ENCODE assay signal across 8 cellular contexts in genomic region chr13:75687145-75687763, GRCh38. TPM values are rescaled to one million over a fixed set of nuclear protein-coding genes. Genes with fewer than 3 reads are reported as not detected.
DNase-seq lines count a peak whose midpoint lies in the region; ATAC-seq and TF ChIP-seq lines count a peak whose summit lies in the region.

No MANE protein-coding gene starts in this region.

- H3K27me3 ChIP-seq in Loucy (ENCODE audit: insufficient read depth, low read length, poor library complexity, severe bottlenecking) (no peaks in the 10 kb centered on the region), body of pancreas (no peaks in the 10 kb centered on the region), mesendoderm (ENCODE audit: insufficient read depth, low read length, poor library complexity) (no peaks in the 10 kb centered on the region)
- H3K27me3 ChIP-seq in CD8-positive, alpha-beta T cell (ENCODE audit: insufficient read depth, low read length), result no peaks in the 10 kb centered on the region

- no peaks in the 10 kb centered on the region for H3K9me2 ChIP-seq in Loucy (replicated peaks; ENCODE audit: low read depth, low read length)

- intact Hi-C loops in body of pancreas (cut with DNase I), result loop anchor here (10.0 kb wide), 1 partner anchor 788 kb away; no protein-coding TSS in a partner anchor
- intact Hi-C loops in CD8-positive, alpha-beta T cell (cut with DNase I, micrococcal nuclease), result no loop called here

- no peaks in the 10 kb centered on the region for H3K27me3 Mint-ChIP-seq in activated naive CD4-positive, alpha-beta T cell treated with anti-CD3 and anti-CD28 coated beads, Interleukin-2, amount 10 ng/mL, durations not matched to agents 7 days and 5 days
- no peaks in the 10 kb centered on the region for H3K27me3 Mint-ChIP-seq in activated naive CD8-positive, alpha-beta T cell treated with anti-CD3 and anti-CD28 coated beads, Interleukin-2, amount 50 U/mL, for 24 hours
- H3K27me3 Mint-ChIP-seq in CD8-positive, alpha-beta T cell (ENCODE audit: low read depth), result no peaks in the 10 kb centered on the region

- CTCF ChIA-PET in activated naive CD4-positive, alpha-beta T cell treated with anti-CD3 and anti-CD28 coated beads, Interleukin-2, amount 10 ng/mL, durations not matched to agents 7 days and 5 days (lab: Charles Lee), result interaction anchor here (0.7 to 2.3 kb wide), 6 partner anchors 10 to 186 kb away, joined by 3 to 9 read pairs (median 3); no protein-coding TSS in a partner anchor
- CTCF ChIA-PET in CD8-positive, alpha-beta T cell (lab: Charles Lee), result interaction anchor here (0.6 to 2.2 kb wide), 3 partner anchors 9 to 803 kb away, joined by 3 to 12 read pairs (median 3); no protein-coding TSS in a partner anchor

- no peaks in the 10 kb centered on the region for H4K20me1 ChIP-seq in Loucy (ENCODE audit: insufficient read depth, low read length, poor library complexity, severe bottlenecking)

- H2AK5ac ChIP-seq in mesendoderm (ENCODE audit: low read length), result no peak overlapping the region

- peak; percentile 64 for TF ChIP-seq CTCF in Loucy (conservative IDR thresholded peaks at IDR 0.05; ENCODE audit: low read length)
- TF ChIP-seq CTCF in body of pancreas (IDR thresholded peaks at IDR 0.05), result peak in 5 of 7 experiments; percentile 16 to 39 (median 29)
- TF ChIP-seq CTCF in CD8-positive, alpha-beta T cell (IDR thresholded peaks at IDR 0.05), result no peak

- H3K36me3 Mint-ChIP-seq in activated naive CD4-positive, alpha-beta T cell treated with anti-CD3 and anti-CD28 coated beads, Interleukin-2, amount 10 ng/mL, durations not matched to agents 7 days and 5 days, result no peaks in the 10 kb centered on the region
- no peaks in the 10 kb centered on the region for H3K36me3 Mint-ChIP-seq in activated naive CD8-positive, alpha-beta T cell treated with anti-CD3 and anti-CD28 coated beads, Interleukin-2, amount 50 U/mL, for 24 hours (ENCODE audit: low read depth)
- no peaks in the 10 kb centered on the region for H3K36me3 Mint-ChIP-seq in CD8-positive, alpha-beta T cell

- H3K23ac ChIP-seq in mesendoderm (ENCODE audit: low read length), result no peak overlapping the region

- no peaks in the 10 kb centered on the region for H3K9me3 Mint-ChIP-seq in activated naive CD4-positive, alpha-beta T cell treated with anti-CD3 and anti-CD28 coated beads, Interleukin-2, amount 10 ng/mL, durations not matched to agents 7 days and 5 days
- H3K9me3 Mint-ChIP-seq in activated naive CD8-positive, alpha-beta T cell treated with anti-CD3 and anti-CD28 coated beads, Interleukin-2, amount 50 U/mL, for 24 hours, result no peaks in the 10 kb centered on the region
- no peaks in the 10 kb centered on the region for H3K9me3 Mint-ChIP-seq in CD8-positive, alpha-beta T cell

- H3F3A ChIP-seq in Loucy (ENCODE audit: low read depth), result no peaks in the 10 kb centered on the region

- H3K36me3 ChIP-seq in Loucy (ENCODE audit: insufficient read depth, low read length) (no peaks in the 10 kb centered on the region), body of pancreas (replicated peaks in 1 of 2; ENCODE audit: insufficient read depth in 1 of 2, low read depth in 2 of 2) (no peaks in the 10 kb centered on the region), mesendoderm (ENCODE audit: control insufficient read depth, insufficient read depth, low read length) (no peaks in the 10 kb centered on the region)
- no peaks in the 10 kb centered on the region for H3K36me3 ChIP-seq in CD8-positive, alpha-beta T cell (ENCODE audit: insufficient read depth, low read length)

- H3K18ac ChIP-seq in mesendoderm (ENCODE audit: low read length), result no peak overlapping the region

- H3K4me1 Mint-ChIP-seq in activated naive CD4-positive, alpha-beta T cell treated with anti-CD3 and anti-CD28 coated beads, Interleukin-2, amount 10 ng/mL, durations not matched to agents 7 days and 5 days, result no peaks in the 10 kb centered on the region
- H3K4me1 Mint-ChIP-seq in activated naive CD8-positive, alpha-beta T cell treated with anti-CD3 and anti-CD28 coated beads, Interleukin-2, amount 50 U/mL, for 24 hours, result peaks cover 6% of the 10 kb centered on the region
- no peaks in the 10 kb centered on the region for H3K4me1 Mint-ChIP-seq in CD8-positive, alpha-beta T cell (ENCODE audit: low read depth)

- H3K4ac ChIP-seq in mesendoderm (ENCODE audit: low read depth, low read length), result no peak overlapping the region

- no peak overlapping the region for H3K27ac ChIP-seq in body of pancreas
- H3K27ac ChIP-seq in mesendoderm (ENCODE audit: low read depth, low read length), result no peak overlapping the region
- H3K27ac ChIP-seq in CD8-positive, alpha-beta T cell (ENCODE audit: low read depth, low read length), result no peak overlapping the region

- no peak overlapping the region for H4K8ac ChIP-seq in mesendoderm (ENCODE audit: low read depth, low read length)

- TF ChIP-seq POLR2A in body of pancreas (IDR thresholded peaks at IDR 0.05), result no peak

- no peak overlapping the region for H3K27ac Mint-ChIP-seq in activated naive CD4-positive, alpha-beta T cell treated with anti-CD3 and anti-CD28 coated beads, Interleukin-2, amount 10 ng/mL, durations not matched to agents 7 days and 5 days
- no peak overlapping the region for H3K27ac Mint-ChIP-seq in activated naive CD8-positive, alpha-beta T cell treated with anti-CD3 and anti-CD28 coated beads, Interleukin-2, amount 50 U/mL, for 24 hours
- no peak overlapping the region for H3K27ac Mint-ChIP-seq in CD8-positive, alpha-beta T cell

- no peak overlapping the region for H3K4me3 Mint-ChIP-seq in activated naive CD4-positive, alpha-beta T cell treated with anti-CD3 and anti-CD28 coated beads, Interleukin-2, amount 10 ng/mL, durations not matched to agents 7 days and 5 days
- no peak overlapping the region for H3K4me3 Mint-ChIP-seq in activated naive CD8-positive, alpha-beta T cell treated with anti-CD3 and anti-CD28 coated beads, Interleukin-2, amount 50 U/mL, for 24 hours
- no peak overlapping the region for H3K4me3 Mint-ChIP-seq in CD8-positive, alpha-beta T cell

- H3K4me3 ChIP-seq in Loucy (ENCODE audit: low read length, poor library complexity, severe bottlenecking) (no peak overlapping the region), body of pancreas (no peak overlapping the region), mesendoderm (ENCODE audit: low read length) (no peak overlapping the region)
- H3K4me3 ChIP-seq in CD8-positive, alpha-beta T cell (ENCODE audit: low read depth, low read length), result no peak overlapping the region

- no peak overlapping the region for H2AFZ ChIP-seq in Loucy (ENCODE audit: low read length)

- no peak overlapping the region for H2BK5ac ChIP-seq in mesendoderm (ENCODE audit: low read length)

- POLR2A ChIA-PET in CD8-positive, alpha-beta T cell (lab: Charles Lee), result no interaction called here

- H3K4me1 ChIP-seq in Loucy (ENCODE audit: insufficient read depth, low read length, poor library complexity, severe bottlenecking), result no peaks in the 10 kb centered on the region
- no peaks in the 10 kb centered on the region for H3K4me1 ChIP-seq in body of pancreas
- H3K4me1 ChIP-seq in mesendoderm (ENCODE audit: control insufficient read depth, low read depth, low read length), result peaks cover 1% of the 10 kb centered on the region
- no peaks in the 10 kb centered on the region for H3K4me1 ChIP-seq in CD8-positive, alpha-beta T cell (ENCODE audit: insufficient read depth, low read length)

- DNase-seq in DMS53 treated with DMSO at 0.1 percent for 48 hours (lab: John Stamatoyannopoulos, UW; ENCODE audit: unreplicated experiment) (peak; percentile 8), body of pancreas (no peak), mesendoderm (peak; percentile 57), COLO668 (lab: John Stamatoyannopoulos, UW; ENCODE audit: unreplicated experiment) (no peak)
- no peak for DNase-seq in activated naive CD4-positive, alpha-beta T cell treated with anti-CD3 and anti-CD28 coated beads, Interleukin-2, amount 10 ng/mL, durations not matched to agents 7 days and 5 days
- no peak for DNase-seq in activated naive CD8-positive, alpha-beta T cell treated with anti-CD3 and anti-CD28 coated beads, Interleukin-2, amount 50 U/mL, for 24 hours
- DNase-seq in CD8-positive, alpha-beta T cell, result no peak

- ATAC-seq in body of pancreas, result no peak
- no peak for ATAC-seq in activated naive CD8-positive, alpha-beta T cell treated with anti-CD3 and anti-CD28 coated beads, Interleukin-2, amount 50 U/mL, for 24 hours
- ATAC-seq in CD8-positive, alpha-beta T cell, result no peak

- no peak overlapping the region for H2BK15ac ChIP-seq in mesendoderm (replicated peaks; ENCODE audit: low read depth)

- H3K9me3 ChIP-seq in Loucy (ENCODE audit: insufficient read depth, low read depth, low read length), result no peaks in the 10 kb centered on the region
- no peaks in the 10 kb centered on the region for H3K9me3 ChIP-seq in body of pancreas
- no peaks in the 10 kb centered on the region for H3K9me3 ChIP-seq in CD8-positive, alpha-beta T cell (ENCODE audit: low read length)

- H2BK120ac ChIP-seq in mesendoderm (ENCODE audit: low read depth, low read length), result no peak overlapping the region

- H3K79me1 ChIP-seq in mesendoderm (ENCODE audit: low read length), result no peaks in the 10 kb centered on the region

- no peak overlapping the region for H4K5ac ChIP-seq in mesendoderm (ENCODE audit: low read length)

- H3K56ac ChIP-seq in mesendoderm (ENCODE audit: low read length), result no peak overlapping the region

- H3K9ac ChIP-seq in Loucy (ENCODE audit: low read depth, low read length, poor library complexity, severe bottlenecking) (no peak overlapping the region), mesendoderm (ENCODE audit: low read length) (no peak overlapping the region)

- H3K4me2 ChIP-seq in Loucy (ENCODE audit: low read depth, low read length, poor library complexity, severe bottlenecking) (no peak overlapping the region), mesendoderm (ENCODE audit: low read length) (no peak overlapping the region)

- H3K79me2 ChIP-seq in Loucy (ENCODE audit: insufficient read depth, low read length) (no peaks in the 10 kb centered on the region), mesendoderm (ENCODE audit: control insufficient read depth, insufficient read depth, low read length) (no peaks in the 10 kb centered on the region)

RNA-seq across cellular contexts. Expression of gene LMO7, which starts 51.1 kb away (rescaled TPM):
- 10 to 100 TPM; 50.6 to 56.0 TPM for total RNA-seq in body of pancreas
- polyA plus RNA-seq in mesendoderm (2013, experiment 1 of 2), result 18.4 TPM
- 19.0 TPM for polyA plus RNA-seq in mesendoderm (2013, experiment 2 of 2)
- 10 to 100 TPM; 26.4 to 27.2 TPM for total RNA-seq in CD8-positive, alpha-beta T cell

Comparison
In these comparisons a context has a peak if more than half of its experiments do, and no peak if none do; other contexts are left out.
1. DNase-seq: peak in DMS53 treated with DMSO at 0.1 percent for 48 hours (single experiment) and mesendoderm (single experiment); none in body of pancreas (0 of 4), activated naive CD4-positive, alpha-beta T cell treated with anti-CD3 and anti-CD28 coated beads, Interleukin-2, amount 10 ng/mL, durations not matched to agents 7 days and 5 days (single experiment), activated naive CD8-positive, alpha-beta T cell treated with anti-CD3 and anti-CD28 coated beads, Interleukin-2, amount 50 U/mL, for 24 hours (single experiment), COLO668 (single experiment) and CD8-positive, alpha-beta T cell (0 of 7).